1 cellular context compared by ENCODE assay signal in genomic region chr2:101581675-101582299, GRCh38.
A peak's percentile ranks its signal among the peaks of the same experiment; 100 is the strongest.
TF ChIP-seq lines count a peak whose summit lies in the region.

No MANE protein-coding gene starts in this region.

TF ChIP-seq in HepG2, 621 proteins besides CTCF, POLR2A, EP300 and RAD21 (continued from another document):
- peak; percentile 24; the same call in 1 of the 2 replicates for TF ChIP-seq AHDC1 (CRISPR knock-in tag; IDR thresholded peaks at IDR 0.05; ENCODE audit: borderline replicate concordance)
- TF ChIP-seq RAD51 (IDR thresholded peaks at IDR 0.05; ENCODE audit: borderline replicate concordance), result no peak
- 0 out of 2 replicates have a peak, but pooled peaks have one; percentile 8 for TF ChIP-seq RARA (CRISPR knock-in tag; IDR thresholded peaks at IDR 0.05)
- TF ChIP-seq ZNF614 (CRISPR knock-in tag; IDR thresholded peaks at IDR 0.05; ENCODE audit: borderline replicate concordance), result no peak
- no peak for TF ChIP-seq ATF7 (IDR thresholded peaks at IDR 0.05)
- TF ChIP-seq ATF7 (CRISPR knock-in tag; IDR thresholded peaks at IDR 0.05), result no peak
- 0 out of 2 replicates have a peak, but pooled peaks have one; percentile 28 for TF ChIP-seq ZNF292 (CRISPR knock-in tag; IDR thresholded peaks at IDR 0.05; ENCODE audit: borderline replicate concordance, low read depth)
- 0 out of 2 replicates have a peak, but pooled peaks have one; percentile 58 for TF ChIP-seq ZNF33A (CRISPR knock-in tag; IDR thresholded peaks at IDR 0.05; ENCODE audit: borderline replicate concordance)
- TF ChIP-seq BCL6 (CRISPR knock-in tag; IDR thresholded peaks at IDR 0.05), result peak; percentile 94
- 0 out of 2 replicates have a peak, but pooled peaks have one; percentile 42 for TF ChIP-seq ZFP82 (CRISPR knock-in tag; IDR thresholded peaks at IDR 0.05; ENCODE audit: borderline replicate concordance)
- TF ChIP-seq, protein P1, sequence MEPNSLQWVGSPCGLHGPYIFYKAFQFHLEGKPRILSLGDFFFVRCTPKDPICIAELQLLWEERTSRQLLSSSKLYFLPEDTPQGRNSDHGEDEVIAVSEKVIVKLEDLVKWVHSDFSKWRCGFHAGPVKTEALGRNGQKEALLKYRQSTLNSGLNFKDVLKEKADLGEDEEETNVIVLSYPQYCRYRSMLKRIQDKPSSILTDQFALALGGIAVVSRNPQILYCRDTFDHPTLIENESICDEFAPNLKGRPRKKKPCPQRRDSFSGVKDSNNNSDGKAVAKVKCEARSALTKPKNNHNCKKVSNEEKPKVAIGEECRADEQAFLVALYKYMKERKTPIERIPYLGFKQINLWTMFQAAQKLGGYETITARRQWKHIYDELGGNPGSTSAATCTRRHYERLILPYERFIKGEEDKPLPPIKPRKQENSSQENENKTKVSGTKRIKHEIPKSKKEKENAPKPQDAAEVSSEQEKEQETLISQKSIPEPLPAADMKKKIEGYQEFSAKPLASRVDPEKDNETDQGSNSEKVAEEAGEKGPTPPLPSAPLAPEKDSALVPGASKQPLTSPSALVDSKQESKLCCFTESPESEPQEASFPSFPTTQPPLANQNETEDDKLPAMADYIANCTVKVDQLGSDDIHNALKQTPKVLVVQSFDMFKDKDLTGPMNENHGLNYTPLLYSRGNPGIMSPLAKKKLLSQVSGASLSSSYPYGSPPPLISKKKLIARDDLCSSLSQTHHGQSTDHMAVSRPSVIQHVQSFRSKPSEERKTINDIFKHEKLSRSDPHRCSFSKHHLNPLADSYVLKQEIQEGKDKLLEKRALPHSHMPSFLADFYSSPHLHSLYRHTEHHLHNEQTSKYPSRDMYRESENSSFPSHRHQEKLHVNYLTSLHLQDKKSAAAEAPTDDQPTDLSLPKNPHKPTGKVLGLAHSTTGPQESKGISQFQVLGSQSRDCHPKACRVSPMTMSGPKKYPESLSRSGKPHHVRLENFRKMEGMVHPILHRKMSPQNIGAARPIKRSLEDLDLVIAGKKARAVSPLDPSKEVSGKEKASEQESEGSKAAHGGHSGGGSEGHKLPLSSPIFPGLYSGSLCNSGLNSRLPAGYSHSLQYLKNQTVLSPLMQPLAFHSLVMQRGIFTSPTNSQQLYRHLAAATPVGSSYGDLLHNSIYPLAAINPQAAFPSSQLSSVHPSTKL (CRISPR knock-in tag; IDR thresholded peaks at IDR 0.05), result 0 out of 2 replicates have a peak, but pooled peaks have one; percentile 11
